8 cellular contexts compared by ENCODE assay signal in the genomic region with DNA sequence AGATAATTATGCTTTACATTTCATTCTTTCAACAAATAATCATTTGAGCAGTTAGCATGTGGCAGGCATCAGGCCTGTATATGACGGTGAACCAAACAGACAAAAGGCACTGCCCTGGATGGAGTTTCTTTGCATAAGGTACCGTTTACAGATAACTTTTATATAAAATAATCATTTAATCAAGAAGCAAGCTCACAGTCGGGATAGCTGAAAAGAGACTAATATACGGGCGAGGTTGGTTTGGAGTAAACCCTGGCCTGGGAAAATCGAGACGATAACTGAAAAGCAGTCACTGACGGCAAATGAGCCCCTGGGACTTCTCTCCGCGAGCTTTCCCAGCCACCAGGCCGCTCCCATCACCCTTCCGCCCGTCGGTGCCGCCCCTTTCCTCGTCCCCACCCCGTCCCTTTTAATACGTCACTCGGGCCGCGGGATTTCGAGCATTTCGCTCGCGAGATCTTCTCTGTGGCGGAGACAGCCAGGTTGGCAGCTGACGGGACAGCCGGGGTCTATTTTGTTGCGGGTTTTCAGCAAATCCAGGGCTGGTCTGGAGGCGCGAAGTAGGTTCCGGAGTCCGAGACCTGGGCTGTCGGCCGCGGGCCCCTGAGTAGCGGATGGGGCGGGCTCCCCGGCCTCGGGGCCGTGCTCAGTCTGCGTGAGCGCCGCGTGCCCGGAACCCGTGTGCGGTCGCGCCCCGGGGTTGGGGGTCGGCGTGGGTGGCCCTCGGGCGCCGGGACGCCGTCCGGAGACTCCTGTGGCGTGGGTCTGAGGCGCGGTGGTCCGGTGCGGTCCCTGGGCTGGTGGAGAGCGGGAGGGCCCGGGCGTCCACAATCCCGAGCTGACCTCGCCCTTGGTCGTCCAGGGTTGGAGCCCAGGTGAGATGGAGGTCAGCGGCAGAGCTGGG. TPM values are rescaled to one million over a fixed set of nuclear protein-coding genes. Genes with fewer than 3 reads are reported as not detected.
A peak's percentile ranks its signal among the peaks of the same experiment; 100 is the strongest.
DNase-seq lines count a peak whose midpoint lies in the region; ATAC-seq and TF ChIP-seq lines count a peak whose summit lies in the region.

NMD3 (plus strand) TSS at position 462 of the 904 bp plus-strand sequence. CDS start 703 bp downstream, outside the sequence.

- H3K4me2 ChIP-seq in parathyroid adenoma (ENCODE audit: low read length): peak within 1 kb of the TSS; percentile 86

- H2AFZ ChIP-seq in parathyroid adenoma: peak within 1 kb of the TSS; percentile 99

- H3K27ac ChIP-seq in parathyroid adenoma (peak within 1 kb of the TSS; percentile 76), tibial nerve (peak within 1 kb of the TSS; percentile 79 to 97 (median 94))

- 0 to 1% methylated on average over 30 to 35 of the region's 71 CpGs for WGBS in tibial nerve, 2 donors

- H3K4me1 ChIP-seq in parathyroid adenoma: no peaks in the 10 kb centered on the region
- peaks cover 0 to 39% (median 6%) of the 10 kb centered on the region in 4 donors for H3K4me1 ChIP-seq in tibial nerve

- peaks cover 7% of the 10 kb centered on the region for H3K79me2 ChIP-seq in parathyroid adenoma

- no peaks in the 10 kb centered on the region for H3K27me3 ChIP-seq in parathyroid adenoma (ENCODE audit: control insufficient read depth, insufficient read depth, low read length)
- no peaks in the 10 kb centered on the region for H3K27me3 ChIP-seq in tibial nerve

- H3K36me3 ChIP-seq in parathyroid adenoma (ENCODE audit: control insufficient read depth, insufficient read depth, low read length): no peaks in the 10 kb centered on the region
- peaks cover 0 to 16% (median 0%) of the 10 kb centered on the region in 3 donors for H3K36me3 ChIP-seq in tibial nerve

- ATAC-seq in HG02678 (IDR thresholded peaks at IDR 0.05; ENCODE audit: unreplicated experiment) (peak; percentile 99), Right ventricle myocardium superior (ENCODE audit: poor library complexity) (peak; percentile 98)

- intact Hi-C loops in Right ventricle myocardium superior (cut with DNase I): no loop called here

- DNase-seq in NCI-H128 (lab: John Stamatoyannopoulos, UW; ENCODE audit: unreplicated experiment) (peak; percentile 93), SW 1271 (lab: John Stamatoyannopoulos, UW) (peak; percentile 87 to 90), Right ventricle myocardium superior (peak; percentile 97), tibial nerve (ENCODE audit: low spot score in 2 of 2) (peak; percentile 89 to 94)
- peak; percentile 87 for DNase-seq in activated naive CD8-positive, alpha-beta T cell treated with anti-CD3 and anti-CD28 coated beads, Interleukin-2, amount 50 U/mL, for 16 hours (ENCODE audit: low read depth, low spot score)

- TF ChIP-seq CTCF in parathyroid adenoma (IDR thresholded peaks at IDR 0.05): no peak
- TF ChIP-seq CTCF in tibial nerve (IDR thresholded peaks at IDR 0.05): no peak

- peak within 1 kb of the TSS; percentile 92 for H3K9ac ChIP-seq in parathyroid adenoma

- H3K4me3 ChIP-seq in parathyroid adenoma (ENCODE audit: low read depth, low read length) (peak within 1 kb of the TSS; percentile 97), tibial nerve (peak within 1 kb of the TSS; percentile 75 to 98 (median 95))

- TF ChIP-seq EP300 in tibial nerve (IDR thresholded peaks at IDR 0.05): peak in 1 of 2 donors; percentile 94

- H3K9me3 ChIP-seq in parathyroid adenoma (ENCODE audit: control insufficient read depth, low read length) (no peaks in the 10 kb centered on the region), tibial nerve (no peaks in the 10 kb centered on the region)

- TF ChIP-seq POLR2A in GM10847 (IDR thresholded peaks at IDR 0.05; ENCODE audit: extremely low read depth, insufficient read length) (peak; percentile 82), tibial nerve (IDR thresholded peaks at IDR 0.05) (peak; percentile 55 to 84)

RNA-seq across cellular contexts. Expression of gene NMD3, which starts in this region (rescaled TPM):
- total RNA-seq in Right ventricle myocardium superior (47.4 TPM), tibial nerve (10 to 100 TPM; 26.7 to 54.6 (median 42.3) TPM)

Comparison
In these comparisons a context has a peak if more than half of its experiments do, and no peak if none do; other contexts are left out.
1. Peak in every context shown above with its lines: DNase-seq, ATAC-seq, H3K4me3 ChIP-seq and H3K27ac ChIP-seq.